In genomic region chr14:51490205-51490604, GRCh38 we compare ENCODE assay signal across 21 cellular contexts.
DNase-seq lines count a peak whose midpoint lies in the region; ATAC-seq lines count a peak whose summit lies in the region.
"Had no signal": no experiment of that assay in that cellular context is flagged by ENCODE, and none has a peak within 500 bp of the region (broad histone marks: within the 10 kb centered on the region; RNA-seq: fewer than 3 reads in every experiment).

No MANE protein-coding gene starts in this region.

- no peaks in the 10 kb centered on the region for H3K27me3 ChIP-seq in adipocyte (replicated peaks; ENCODE audit: control insufficient read depth, insufficient read depth, low read length)

- DNase-seq in GM04503 (ENCODE audit: low read depth) (peak; percentile 87), adipocyte (ENCODE audit: low read depth) (peak; percentile 34), fibroblast of peridontal ligament (ENCODE audit: extremely low read depth) (peak; percentile 64), cerebellar nuclear complex (lab: John Stamatoyannopoulos, UW) (no peak), activated T-cell treated with anti-CD3 and anti-CD28 coated beads for 4 hours (no peak)
- DNase-seq in activated naive CD4-positive, alpha-beta T cell (lab: John Stamatoyannopoulos, UW), result no peak
- DNase-seq: activated CD4-positive, alpha-beta T cell treated with anti-CD3 and anti-CD28 coated beads, Interleukin-2, amount 50 U/mL, for 4 hours; activated T-cell treated with anti-CD3 and anti-CD28 coated beads, Interleukin-2, amount 50 U/mL, for 24 hours; DMS53; GOT3; hypothalamus; NCI-H2029; NCI-H524 treated with DMSO at 0.1 percent for 48 hours; OCI-M1; stimulated activated naive CD8-positive, alpha-beta T cell treated with anti-CD3 and anti-CD28 coated beads, Interleukin-15, amount 100 ng/mL, for 72 hours had no signal

- H3K9me3 ChIP-seq in adipocyte (ENCODE audit: control insufficient read depth, low read length), result no peaks in the 10 kb centered on the region

- H3K4me1 ChIP-seq in adipocyte (ENCODE audit: control insufficient read depth, insufficient read depth, low read length), result peaks cover 15% of the 10 kb centered on the region
- H3K4me1 ChIP-seq: parathyroid adenoma had no signal

- no peak overlapping the region for H3K9ac ChIP-seq in adipocyte (ENCODE audit: low read length)
- H3K9ac ChIP-seq: parathyroid adenoma had no signal

- H3K4me3 ChIP-seq in adipocyte (ENCODE audit: low read length) (no peak overlapping the region), skin epidermis (peak overlapping the region; percentile 17 to 39 (median 26))
- H3K4me3 ChIP-seq: SK-N-MC had no signal

- peak overlapping the region in 20 of 21 experiments; percentile 45 to 92 (median 78) for H3K27ac ChIP-seq in skin epidermis
- H3K27ac ChIP-seq: C4-2B, parathyroid adenoma, SK-N-MC had no signal

- no peaks in the 10 kb centered on the region for H3K36me3 ChIP-seq in adipocyte (ENCODE audit: control insufficient read depth, insufficient read depth, low read length, severe bottlenecking)

- no peak for ATAC-seq in HG02571 (IDR thresholded peaks at IDR 0.05; ENCODE audit: unreplicated experiment)
- ATAC-seq: left lobe of liver; stimulated activated naive CD8-positive, alpha-beta T cell treated with anti-CD3 and anti-CD28 coated beads, Interleukin-15, amount 100 ng/mL, for 72 hours had no signal

Comparison
In these comparisons a context has a peak if more than half of its experiments do, and no peak if none do; other contexts are left out.
1. DNase-seq: peak in GM04503 (single experiment), adipocyte (single experiment) and fibroblast of peridontal ligament (single experiment); none in activated naive CD4-positive, alpha-beta T cell (0 of 4), cerebellar nuclear complex (0 of 2) and activated T-cell treated with anti-CD3 and anti-CD28 coated beads for 4 hours (single experiment).